Comparison of ENCODE assay signal across 10 cellular contexts in the genomic region with DNA sequence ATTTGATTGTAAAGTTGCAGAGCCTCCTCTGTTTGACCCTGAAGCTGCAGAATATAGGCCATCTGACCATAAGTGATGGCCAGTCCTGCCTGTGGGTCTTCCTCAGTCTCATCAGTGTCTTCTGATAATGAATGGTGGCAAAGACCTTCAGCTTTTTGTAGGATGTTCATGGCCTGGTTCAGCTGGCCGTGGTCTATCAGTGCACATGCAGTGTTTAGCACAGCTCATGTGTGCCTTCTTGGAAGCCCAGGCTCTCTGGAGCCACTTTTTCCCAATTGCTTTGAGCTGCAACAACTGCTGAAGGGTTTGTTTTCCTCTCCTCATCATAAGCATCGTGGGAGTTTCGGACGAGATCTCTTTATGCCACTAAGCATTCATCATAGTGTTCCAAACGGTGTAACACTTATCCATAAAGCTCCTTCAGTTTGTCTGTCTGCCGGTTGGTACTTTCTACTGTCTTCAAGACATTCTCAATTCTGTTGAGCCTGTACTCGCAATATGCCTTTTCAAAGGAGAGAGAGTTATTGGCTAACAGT.
DNase-seq lines count a peak whose midpoint lies in the region; ATAC-seq, FAIRE-seq and TF ChIP-seq lines count a peak whose summit lies in the region.
"Had no signal": no experiment of that assay in that cellular context is flagged by ENCODE, and none has a peak within 500 bp of the region (broad histone marks: within the 10 kb centered on the region; RNA-seq: fewer than 3 reads in every experiment).

No MANE protein-coding gene starts in this region.

- peak overlapping the region; percentile 68 for H3K4me2 ChIP-seq in K562 (ENCODE audit: insufficient read depth, low read length)

- no peak overlapping the region for H3K4me3 ChIP-seq in K562

- H3K27me3 ChIP-seq in K562 (ENCODE audit: control insufficient read depth in 2 of 2, insufficient read depth in 2 of 2, low read length in 2 of 2), result no peaks in the 10 kb centered on the region

- H3K27ac Mint-ChIP-seq in activated CD8-positive, alpha-beta memory T cell treated with anti-CD3 and anti-CD28 coated beads, Interleukin-2, amount 10 ng/mL, durations not matched to agents 7 days and 5 days, result peak overlapping the region; percentile 71
- H3K27ac Mint-ChIP-seq in stimulated activated naive CD8-positive, alpha-beta T cell treated with anti-CD3 and anti-CD28 coated beads, Interleukin-15, amount 100 ng/mL, for 72 hours, result peak overlapping the region; percentile 90 to 95

- intact Hi-C loops in K562 (cut with micrococcal nuclease), result no loop called here

- H3K9me1 ChIP-seq in K562 (ENCODE audit: control insufficient read depth, insufficient read depth, low read length), result no peaks in the 10 kb centered on the region

- no peaks in the 10 kb centered on the region for H3K9me3 ChIP-seq in K562 (replicated peaks; ENCODE audit: control insufficient read depth, insufficient read depth, low read depth, low read length)

- peaks cover 11% of the 10 kb centered on the region; the same call in 2 of the 3 replicates for H3K36me3 ChIP-seq in K562 (ENCODE audit: control insufficient read depth, insufficient read depth, low read length)

- H3K79me2 ChIP-seq in K562 (ENCODE audit: control insufficient read depth, insufficient read depth, low read length), result peaks cover 29% of the 10 kb centered on the region

- peaks cover 10 to 12% of the 10 kb centered on the region in 2 experiments for H3K4me1 ChIP-seq in K562 (replicated peaks in 1 of 2; ENCODE audit: control insufficient read depth in 2 of 2, insufficient read depth in 2 of 2, low read length in 2 of 2)

- H3K36me3 Mint-ChIP-seq in activated CD8-positive, alpha-beta memory T cell treated with anti-CD3 and anti-CD28 coated beads, Interleukin-2, amount 10 ng/mL, durations not matched to agents 7 days and 5 days, result peaks cover 7% of the 10 kb centered on the region

- BruUV-seq in K562 (replicated peaks; lab: Mats Ljungman, UMichigan), result no TSS peak

- in situ Hi-C loops in K562 (cut with MboI), result no loop called here

- no peak for DNase-seq in activated CD8-positive, alpha-beta memory T cell treated with anti-CD3 and anti-CD28 coated beads, Interleukin-2, amount 10 ng/mL, durations not matched to agents 7 days and 5 days
- DNase-seq in activated CD8-positive, alpha-beta memory T cell treated with anti-CD3 and anti-CD28 coated beads, Interleukin-2, amount 50 U/mL, for 4 hours, result no peak
- DNase-seq in K562 (ENCODE audit: extremely low read depth in 1 of 4, low spot score in 3 of 4), result no peak
- no peak for DNase-seq in stimulated activated naive CD8-positive, alpha-beta T cell treated with anti-CD3 and anti-CD28 coated beads, Interleukin-15, amount 100 ng/mL, for 72 hours
- DNase-seq in middle frontal gyrus (ENCODE audit: extremely low spot score, low spot score), result no peak
- DNase-seq in cerebellum (ENCODE audit: low spot score), result no peak
- DNase-seq in NCI-H2107 treated with DMSO at 0.1 percent for 48 hours (lab: John Stamatoyannopoulos, UW; ENCODE audit: unreplicated experiment), result no peak
- DNase-seq: COR-L47 had no signal

- peak overlapping the region; percentile 67 for H2AFZ ChIP-seq in K562 (ENCODE audit: low read depth, low read length)

- 37% methylated on average over 7 of the region's 7 CpGs for WGBS in K562 (ENCODE audit: insufficient coverage, low coverage, missing lambda C conversion rate)

- H4K20me1 ChIP-seq in K562 (replicated peaks; ENCODE audit: control insufficient read depth, insufficient read depth, low read length), result no peaks in the 10 kb centered on the region

- TF ChIP-seq CTCF in K562 (IDR thresholded peaks at IDR 0.05 in 2 of 3, conservative IDR thresholded peaks at IDR 0.05 in 1 of 3; ENCODE audit: insufficient read depth in 2 of 3, low read depth in 1 of 3, low read length in 3 of 3), result no peak

- no peaks in the 10 kb centered on the region for H3K27me3 Mint-ChIP-seq in activated CD8-positive, alpha-beta memory T cell treated with anti-CD3 and anti-CD28 coated beads, Interleukin-2, amount 10 ng/mL, durations not matched to agents 7 days and 5 days
- no peaks in the 10 kb centered on the region for H3K27me3 Mint-ChIP-seq in stimulated activated naive CD8-positive, alpha-beta T cell treated with anti-CD3 and anti-CD28 coated beads, Interleukin-15, amount 100 ng/mL, for 72 hours

- peak overlapping the region in 1 of 2 experiments; percentile 15; a peak in 1 of 4 replicates for H3K9ac ChIP-seq in K562 (ENCODE audit: insufficient read depth in 1 of 2, low read depth in 2 of 2, low read length in 2 of 2)

- ATAC-seq in activated CD8-positive, alpha-beta memory T cell treated with anti-CD3 and anti-CD28 coated beads, Interleukin-2, amount 10 ng/mL, durations not matched to agents 7 days and 5 days, result peak; percentile 34
- ATAC-seq in HG03039 (IDR thresholded peaks at IDR 0.05; ENCODE audit: unreplicated experiment), result peak; percentile 8
- peak; percentile 67 for ATAC-seq in K562
- peak; percentile 39 for ATAC-seq in stimulated activated naive CD8-positive, alpha-beta T cell treated with anti-CD3 and anti-CD28 coated beads, Interleukin-15, amount 100 ng/mL, for 72 hours

- peak overlapping the region; percentile 68 for H3K27ac ChIP-seq in K562 (ENCODE audit: extremely low read depth, low read depth, low read length)

- no peak for TF ChIP-seq RAD21 in K562 (CRISPR knock-in tag; conservative IDR thresholded peaks at IDR 0.05 in 1 of 2, IDR thresholded peaks at IDR 0.05 in 1 of 2)

- peaks cover 23% of the 10 kb centered on the region for H3K4me1 Mint-ChIP-seq in activated CD8-positive, alpha-beta memory T cell treated with anti-CD3 and anti-CD28 coated beads, Interleukin-2, amount 10 ng/mL, durations not matched to agents 7 days and 5 days
- H3K4me1 Mint-ChIP-seq in stimulated activated naive CD8-positive, alpha-beta T cell treated with anti-CD3 and anti-CD28 coated beads, Interleukin-15, amount 100 ng/mL, for 72 hours, result peaks cover 33% of the 10 kb centered on the region

- H3K4me3 Mint-ChIP-seq in activated CD8-positive, alpha-beta memory T cell treated with anti-CD3 and anti-CD28 coated beads, Interleukin-2, amount 10 ng/mL, durations not matched to agents 7 days and 5 days, result no peak overlapping the region
- H3K4me3 Mint-ChIP-seq in stimulated activated naive CD8-positive, alpha-beta T cell treated with anti-CD3 and anti-CD28 coated beads, Interleukin-15, amount 100 ng/mL, for 72 hours, result peak overlapping the region; percentile 10 to 39

- CTCF ChIA-PET in activated CD8-positive, alpha-beta memory T cell treated with anti-CD3 and anti-CD28 coated beads, Interleukin-2, amount 10 ng/mL, durations not matched to agents 7 days and 5 days (lab: Charles Lee), result interaction anchor here (0.8 to 1.2 kb wide), 2 partner anchors 9 to 28 kb away, joined by 3 to 4 read pairs; no protein-coding TSS in a partner anchor
- CTCF ChIA-PET in K562 (lab: Yijun Ruan, JAX; ENCODE audit: low intra/inter-chr PET ratio), result no interaction called here

- TF ChIP-seq POLR2A in K562 (conservative IDR thresholded peaks at IDR 0.05), result no peak

- TF ChIP-seq EP300 in K562 (IDR thresholded peaks at IDR 0.05; ENCODE audit: low read length), result no peak

- FAIRE-seq in K562 (lab: Jason Lieb, UNC), result peak; percentile 80
- FAIRE-seq: bronchial epithelial cell had no signal

- no peaks in the 10 kb centered on the region for H3K9me3 Mint-ChIP-seq in activated CD8-positive, alpha-beta memory T cell treated with anti-CD3 and anti-CD28 coated beads, Interleukin-2, amount 10 ng/mL, durations not matched to agents 7 days and 5 days (ENCODE audit: low read depth)
- peaks cover 0 to 7% of the 10 kb centered on the region in 2 donors for H3K9me3 Mint-ChIP-seq in stimulated activated naive CD8-positive, alpha-beta T cell treated with anti-CD3 and anti-CD28 coated beads, Interleukin-15, amount 100 ng/mL, for 72 hours

- POLR2A ChIA-PET in K562 (lab: Yijun Ruan, JAX), result interaction anchor here (0.6 to 2.1 kb wide), 4 partner anchors 8 to 329 kb away, joined by 3 to 7 read pairs (median 4); no protein-coding TSS in a partner anchor

TF ChIP-seq in K562, 482 proteins besides CTCF, POLR2A, EP300 and RAD21 (continues in another document):
- peak; percentile 8; the same call in 1 of the 2 replicates for TF ChIP-seq RAD51 (IDR thresholded peaks at IDR 0.05; ENCODE audit: borderline replicate concordance, low read depth)
- TF ChIP-seq, protein P1, sequence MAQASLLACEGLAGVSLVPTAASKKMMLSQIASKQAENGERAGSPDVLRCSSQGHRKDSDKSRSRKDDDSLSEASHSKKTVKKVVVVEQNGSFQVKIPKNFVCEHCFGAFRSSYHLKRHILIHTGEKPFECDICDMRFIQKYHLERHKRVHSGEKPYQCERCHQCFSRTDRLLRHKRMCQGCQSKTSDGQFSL (CRISPR knock-in tag; IDR thresholded peaks at IDR 0.05), result peak; percentile 26; the same call in 1 of the 2 replicates
- TF ChIP-seq, protein P1 (tag; IDR thresholded peaks at IDR 0.05), result no peak
- TF ChIP-seq CBX3 (IDR thresholded peaks at IDR 0.05; ENCODE audit: borderline replicate concordance in 1 of 2, low read length in 2 of 2), result 0 out of 3 replicates have a peak, but pooled peaks of 1 of the 2 experiments have one; percentile 24
- 0 out of 2 replicates have a peak, but pooled peaks have one; percentile 15 for TF ChIP-seq ESRRA (IDR thresholded peaks at IDR 0.05; ENCODE audit: borderline replicate concordance, low read depth)
- TF ChIP-seq ATF1 (CRISPR knock-in tag; IDR thresholded peaks at IDR 0.05), result no peak
- 0 out of 2 replicates have a peak, but pooled peaks have one; percentile 9 for TF ChIP-seq ATF1 (tag; IDR thresholded peaks at IDR 0.05)
- TF ChIP-seq SAP30 (IDR thresholded peaks at IDR 0.05; ENCODE audit: borderline replicate concordance, insufficient read depth, low read depth, low read length, poor library complexity, severe bottlenecking), result no peak
- 0 out of 2 replicates have a peak, but pooled peaks have one; percentile 63 for TF ChIP-seq MECOM (CRISPR knock-in tag; IDR thresholded peaks at IDR 0.05)

Comparison
In these comparisons a context has a peak if more than half of its experiments do, and no peak if none do; other contexts are left out.
1. ATAC-seq: peak in every context shown above with its lines; median percentile 67 in K562; 39 in stimulated activated naive CD8-positive, alpha-beta T cell treated with anti-CD3 and anti-CD28 coated beads, Interleukin-15, amount 100 ng/mL, for 72 hours; 34 in activated CD8-positive, alpha-beta memory T cell treated with anti-CD3 and anti-CD28 coated beads, Interleukin-2, amount 10 ng/mL, durations not matched to agents 7 days and 5 days; 8 in HG03039.